19 cellular contexts compared by ENCODE assay signal in genomic region chr9:90442738-90443137, GRCh38.
"Had no signal": no experiment of that assay in that cellular context is flagged by ENCODE, and none has a peak within 500 bp of the region (broad histone marks: within the 10 kb centered on the region; RNA-seq: fewer than 3 reads in every experiment).

No MANE protein-coding gene starts in this region.

- H3K27ac ChIP-seq: epithelial cell of prostate, esophagus muscularis mucosa, gastrocnemius medialis, heart right ventricle, left lung, lower lobe of right lung, sigmoid colon, skin epidermis, stomach, thoracic aorta, transverse colon had no signal

- H3K4me3 Mint-ChIP-seq: immature natural killer cell, memory B cell, naive B cell, nephron had no signal

- H3K36me3 Mint-ChIP-seq: immature natural killer cell, naive B cell had no signal

- H3K4me3 ChIP-seq: esophagus muscularis mucosa, gastrocnemius medialis, heart right ventricle, left lung, lower lobe of right lung, sigmoid colon, skin epidermis, stomach, thoracic aorta, transverse colon had no signal

- DNase-seq: effector memory CD4-positive, alpha-beta T cell; gastrocnemius medialis; heart right ventricle; hypothalamus; immature natural killer cell; left lung; lower lobe of right lung; naive B cell; sigmoid colon; stimulated activated naive CD4-positive, alpha-beta T cell; stomach; substantia nigra; transverse colon had no signal

- H3K4me1 ChIP-seq: esophagus muscularis mucosa, gastrocnemius medialis, heart right ventricle, left lung, lower lobe of right lung, sigmoid colon, stomach, transverse colon had no signal

- H3K36me3 ChIP-seq: esophagus muscularis mucosa, gastrocnemius medialis, heart right ventricle, left lung, lower lobe of right lung, sigmoid colon, stomach, thoracic aorta, transverse colon had no signal

- H3K27ac Mint-ChIP-seq: immature natural killer cell, memory B cell, naive B cell had no signal

- H3K4me1 Mint-ChIP-seq: immature natural killer cell, memory B cell, naive B cell had no signal

- H3K27me3 ChIP-seq: gastrocnemius medialis, left lung had no signal
